8 cellular contexts compared by ENCODE assay signal in genomic region chr12:111405149-111405855, GRCh38. TPM values are rescaled to one million over a fixed set of nuclear protein-coding genes. Genes with fewer than 3 reads are reported as not detected.
DNase-seq lines count a peak whose midpoint lies in the region; ATAC-seq, FAIRE-seq and TF ChIP-seq lines count a peak whose summit lies in the region.

No MANE protein-coding gene starts in this region.

- peak; percentile 58 for ATAC-seq in HG03439 (IDR thresholded peaks at IDR 0.05; ENCODE audit: unreplicated experiment)

- DNase-seq in GM19239 (ENCODE audit: insufficient read length, low spot score) (peak; percentile 82), NCI-H510A (lab: John Stamatoyannopoulos, UW) (peak; percentile 46), chondrocyte (ENCODE audit: low spot score) (no peak), kidney glomerular epithelial cell (lab: John Stamatoyannopoulos, UW) (peak; percentile 89)
- DNase-seq in activated CD4-positive, alpha-beta T cell treated with anti-CD3 and anti-CD28 coated beads for 24 hours (ENCODE audit: low read depth in 2 of 2): peak; percentile 99 to 100
- DNase-seq in stimulated activated CD4-positive, alpha-beta T cell treated with anti-CD3 and anti-CD28 coated beads, Interleukin-1b, Interleukin-23, amount 100 ng/mL, for 24 hours (ENCODE audit: low read depth in 4 of 4, low spot score in 1 of 4): peak; percentile 92 to 99 (median 98)

- H4K20me1 ChIP-seq in BLaER1: peaks cover 40% of the 10 kb centered on the region

- peak overlapping the region; percentile 81 for H3K4me3 Mint-ChIP-seq in chondrocyte (ENCODE audit: unreplicated experiment)

- H3K9ac ChIP-seq in BLaER1: peak overlapping the region; percentile 96

- H3K36me3 Mint-ChIP-seq in chondrocyte (ENCODE audit: low read depth): no peaks in the 10 kb centered on the region

- FAIRE-seq in GM19239 (lab: Jason Lieb, UNC): peak; percentile 88

- peak overlapping the region; percentile 88 for H3K4me2 ChIP-seq in BLaER1

- peak overlapping the region; percentile 96 for H3K27ac ChIP-seq in BLaER1

- peak; percentile 69 for TF ChIP-seq CTCF in chondrocyte (IDR thresholded peaks at IDR 0.05)

- no peaks in the 10 kb centered on the region for H3K27me3 ChIP-seq in BLaER1

- H3K27ac Mint-ChIP-seq in chondrocyte (ENCODE audit: unreplicated experiment): peak overlapping the region; percentile 66

- peak overlapping the region; percentile 96 for H3K4me3 ChIP-seq in BLaER1

- peaks cover 74% of the 10 kb centered on the region for H3K4me1 ChIP-seq in BLaER1

- H3K9me3 ChIP-seq in BLaER1: no peaks in the 10 kb centered on the region

- no peaks in the 10 kb centered on the region for H3K27me3 Mint-ChIP-seq in chondrocyte (ENCODE audit: low read depth)

- no peaks in the 10 kb centered on the region for H3K9me3 Mint-ChIP-seq in chondrocyte (ENCODE audit: low read depth)

- H3K36me3 ChIP-seq in BLaER1: no peaks in the 10 kb centered on the region

- peaks cover 59% of the 10 kb centered on the region for H3K4me1 Mint-ChIP-seq in chondrocyte (ENCODE audit: low read depth)

RNA-seq across cellular contexts. Expression of gene SH2B3, which starts 0.4 kb away (rescaled TPM):
- 14.7 to 20.0 TPM (median 18.3 TPM) in 3 replicates for total RNA-seq in chondrocyte

RNA-seq across cellular contexts. Expression of gene PHETA1, which starts 36.4 kb away (rescaled TPM):
- 14.2 to 16.0 TPM (median 15.7 TPM) in 3 replicates for total RNA-seq in chondrocyte
